Comparison of ENCODE assay signal across 9 cellular contexts in the genomic region with DNA sequence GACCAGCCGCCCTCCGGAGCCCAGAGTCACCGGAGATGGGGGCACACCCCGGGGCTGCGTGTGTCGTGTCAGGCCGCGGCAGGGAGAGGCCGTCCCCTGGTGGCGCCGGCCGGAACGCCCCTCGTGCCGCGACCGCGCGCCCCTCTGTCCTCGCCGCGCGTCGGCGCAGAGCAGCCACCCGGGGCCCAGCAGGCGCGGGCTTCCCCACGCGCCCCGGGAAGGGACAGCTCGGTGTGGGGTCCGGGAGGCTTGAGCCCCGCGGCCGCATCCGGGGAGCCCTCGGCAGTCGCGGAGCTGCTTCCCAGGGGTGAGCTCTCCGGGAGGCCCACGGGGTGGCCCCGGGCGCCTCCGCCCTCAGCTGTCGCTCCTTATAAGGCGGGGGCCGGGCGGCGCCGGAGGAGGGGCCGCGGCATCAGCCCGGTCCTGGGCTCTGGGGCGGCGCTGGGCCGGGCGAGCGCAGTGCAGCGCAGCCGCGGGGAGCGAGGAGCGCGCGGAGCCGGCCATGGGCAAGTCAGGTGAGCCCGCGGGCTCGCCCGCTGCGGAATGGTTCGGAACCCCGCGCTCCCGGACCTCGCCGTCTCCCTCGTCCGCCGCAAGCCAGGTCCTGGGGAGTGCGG. TPM values are rescaled to one million over a fixed set of nuclear protein-coding genes. Genes with fewer than 3 reads are reported as not detected.
A peak's percentile ranks its signal among the peaks of the same experiment; 100 is the strongest.
DNase-seq lines count a peak whose midpoint lies in the region; ATAC-seq, FAIRE-seq and TF ChIP-seq lines count a peak whose summit lies in the region.
"Had no signal": no experiment of that assay in that cellular context is flagged by ENCODE, and none has a peak within 500 bp of the region (broad histone marks: within the 10 kb centered on the region; RNA-seq: fewer than 3 reads in every experiment).

A gene with protein sequence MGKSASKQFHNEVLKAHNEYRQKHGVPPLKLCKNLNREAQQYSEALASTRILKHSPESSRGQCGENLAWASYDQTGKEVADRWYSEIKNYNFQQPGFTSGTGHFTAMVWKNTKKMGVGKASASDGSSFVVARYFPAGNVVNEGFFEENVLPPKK (plus strand): TSS at position 457 of the 617 bp plus-strand sequence. CDS start 46 bp downstream, at position 503.

- H3K9me3 Mint-ChIP-seq in activated T-helper 2 cell treated with anti-CD3 and anti-CD28 coated beads, Interferon-gamma antibody, Interleukin-2, Interleukin-4, amounts not matched to agents 10 μg/mL and 5 μg/mL and 100 μg/mL, durations not matched to agents 14 hours and 24 hours and 36 hours, result no peaks in the 10 kb centered on the region
- no peaks in the 10 kb centered on the region for H3K9me3 Mint-ChIP-seq in nephron progenitor cell
- no peaks in the 10 kb centered on the region for H3K9me3 Mint-ChIP-seq in stimulated activated naive CD8-positive, alpha-beta T cell treated with anti-CD3 and anti-CD28 coated beads, Interleukin-15, Interleukin-2, amounts not matched to agents 100 ng/mL and 50 ng/mL, for 24 hours

- H3K27ac Mint-ChIP-seq in activated T-helper 2 cell treated with anti-CD3 and anti-CD28 coated beads, Interferon-gamma antibody, Interleukin-2, Interleukin-4, amounts not matched to agents 10 μg/mL and 5 μg/mL and 100 μg/mL, durations not matched to agents 14 hours and 24 hours and 36 hours, result peak within 1 kb of the TSS; percentile 72
- H3K27ac Mint-ChIP-seq in nephron progenitor cell, result peak within 1 kb of the TSS; percentile 66
- peak within 1 kb of the TSS; percentile 78 for H3K27ac Mint-ChIP-seq in stimulated activated naive CD8-positive, alpha-beta T cell treated with anti-CD3 and anti-CD28 coated beads, Interleukin-15, Interleukin-2, amounts not matched to agents 100 ng/mL and 50 ng/mL, for 24 hours

- no peak for FAIRE-seq in RCC 7860 (lab: Jason Lieb, UNC)
- FAIRE-seq: islet of Langerhans had no signal

- intact Hi-C loops in activated T-helper 2 cell treated with anti-CD3 and anti-CD28 coated beads, Interferon-gamma antibody, Interleukin-2, Interleukin-4, amounts not matched to agents 10 μg/mL and 5 μg/mL and 100 μg/mL, durations not matched to agents 14 hours and 24 hours and 36 hours (cut with micrococcal nuclease), result loop anchor here (2.0 kb wide), 2 partner anchors 14 to 54 kb away; a partner anchor contains a TSS

- TF ChIP-seq CTCF in nephron progenitor cell (IDR thresholded peaks at IDR 0.05), result peak; percentile 41

- peak; percentile 57 for TF ChIP-seq POLR2A in GM19099 (IDR thresholded peaks at IDR 0.05; ENCODE audit: extremely low read depth, insufficient read length, low read depth)

- H3K4me1 Mint-ChIP-seq in activated T-helper 2 cell treated with anti-CD3 and anti-CD28 coated beads, Interferon-gamma antibody, Interleukin-2, Interleukin-4, amounts not matched to agents 10 μg/mL and 5 μg/mL and 100 μg/mL, durations not matched to agents 14 hours and 24 hours and 36 hours (ENCODE audit: low read depth), result peaks cover 43% of the 10 kb centered on the region
- peaks cover 45% of the 10 kb centered on the region for H3K4me1 Mint-ChIP-seq in nephron progenitor cell
- H3K4me1 Mint-ChIP-seq in stimulated activated naive CD8-positive, alpha-beta T cell treated with anti-CD3 and anti-CD28 coated beads, Interleukin-15, Interleukin-2, amounts not matched to agents 100 ng/mL and 50 ng/mL, for 24 hours (ENCODE audit: low read depth), result peaks cover 45% of the 10 kb centered on the region

- peak within 1 kb of the TSS; percentile 96 for H3K4me3 Mint-ChIP-seq in activated T-helper 2 cell treated with anti-CD3 and anti-CD28 coated beads, Interferon-gamma antibody, Interleukin-2, Interleukin-4, amounts not matched to agents 10 μg/mL and 5 μg/mL and 100 μg/mL, durations not matched to agents 14 hours and 24 hours and 36 hours (ENCODE audit: low read depth)
- H3K4me3 Mint-ChIP-seq in nephron progenitor cell, result peak within 1 kb of the TSS; percentile 95
- H3K4me3 Mint-ChIP-seq in stimulated activated naive CD8-positive, alpha-beta T cell treated with anti-CD3 and anti-CD28 coated beads, Interleukin-15, Interleukin-2, amounts not matched to agents 100 ng/mL and 50 ng/mL, for 24 hours, result peak within 1 kb of the TSS; percentile 90

- peaks cover 9% of the 10 kb centered on the region for H3K36me3 Mint-ChIP-seq in activated T-helper 2 cell treated with anti-CD3 and anti-CD28 coated beads, Interferon-gamma antibody, Interleukin-2, Interleukin-4, amounts not matched to agents 10 μg/mL and 5 μg/mL and 100 μg/mL, durations not matched to agents 14 hours and 24 hours and 36 hours (ENCODE audit: low read depth)
- no peaks in the 10 kb centered on the region for H3K36me3 Mint-ChIP-seq in nephron progenitor cell (ENCODE audit: low read depth)
- no peaks in the 10 kb centered on the region for H3K36me3 Mint-ChIP-seq in stimulated activated naive CD8-positive, alpha-beta T cell treated with anti-CD3 and anti-CD28 coated beads, Interleukin-15, Interleukin-2, amounts not matched to agents 100 ng/mL and 50 ng/mL, for 24 hours (ENCODE audit: low read depth)

- ATAC-seq in HG03378 (IDR thresholded peaks at IDR 0.05; ENCODE audit: unreplicated experiment), result peak; percentile 72

- H3K27me3 Mint-ChIP-seq in activated T-helper 2 cell treated with anti-CD3 and anti-CD28 coated beads, Interferon-gamma antibody, Interleukin-2, Interleukin-4, amounts not matched to agents 10 μg/mL and 5 μg/mL and 100 μg/mL, durations not matched to agents 14 hours and 24 hours and 36 hours (ENCODE audit: low read depth), result peaks cover 12% of the 10 kb centered on the region
- H3K27me3 Mint-ChIP-seq in nephron progenitor cell (ENCODE audit: low read depth, poor library complexity), result peaks cover 67% of the 10 kb centered on the region
- no peaks in the 10 kb centered on the region for H3K27me3 Mint-ChIP-seq in stimulated activated naive CD8-positive, alpha-beta T cell treated with anti-CD3 and anti-CD28 coated beads, Interleukin-15, Interleukin-2, amounts not matched to agents 100 ng/mL and 50 ng/mL, for 24 hours

- peak; percentile 92 for DNase-seq in CD1c-positive myeloid dendritic cell (ENCODE audit: extremely low spot score)
- DNase-seq in RCC 7860 (ENCODE audit: low spot score), result peak; percentile 31
- peak; percentile 77 for DNase-seq in activated T-helper 2 cell treated with anti-CD3 and anti-CD28 coated beads, Interferon-gamma antibody, Interleukin-2, Interleukin-4, amounts not matched to agents 10 μg/mL and 5 μg/mL and 100 μg/mL, durations not matched to agents 14 hours and 24 hours and 36 hours (ENCODE audit: low spot score)
- DNase-seq in fibroblast of the conjunctiva (ENCODE audit: low read depth), result peak; percentile 44
- DNase-seq in nephron progenitor cell, result peak; percentile 72

RNA-seq across cellular contexts. Expression of the gene that starts here (rescaled TPM):
- total RNA-seq in activated T-helper 2 cell treated with anti-CD3 and anti-CD28 coated beads, Interferon-gamma antibody, Interleukin-2, Interleukin-4, amounts not matched to agents 10 μg/mL and 5 μg/mL and 100 μg/mL, durations not matched to agents 14 hours and 24 hours and 36 hours, result 28.8 and 30.1 TPM in 2 replicates

Comparison
In these comparisons a context has a peak if more than half of its experiments do, and no peak if none do; other contexts are left out.
1. Peak in every context shown above with its lines: DNase-seq and ATAC-seq.
2. DNase-seq: peak in every context shown above with its lines; median percentile 92 in CD1c-positive myeloid dendritic cell; 77 in activated T-helper 2 cell treated with anti-CD3 and anti-CD28 coated beads, Interferon-gamma antibody, Interleukin-2, Interleukin-4, amounts not matched to agents 10 μg/mL and 5 μg/mL and 100 μg/mL, durations not matched to agents 14 hours and 24 hours and 36 hours; 72 in nephron progenitor cell; 44 in fibroblast of the conjunctiva; 31 in RCC 7860.